ENCODE assay signal across 9 cellular contexts in genomic region chr3:129576514-129577345, GRCh38. TPM values are rescaled to one million over a fixed set of nuclear protein-coding genes. Genes with fewer than 3 reads are reported as not detected.
A peak's percentile ranks its signal among the peaks of the same experiment; 100 is the strongest.
DNase-seq lines count a peak whose midpoint lies in the region; ATAC-seq and TF ChIP-seq lines count a peak whose summit lies in the region.
"Had no signal": no experiment of that assay in that cellular context is flagged by ENCODE, and none has a peak within 500 bp of the region (broad histone marks: within the 10 kb centered on the region; RNA-seq: fewer than 3 reads in every experiment).

No MANE protein-coding gene starts in this region.

- no peaks in the 10 kb centered on the region for H3K79me2 ChIP-seq in mammary epithelial cell (ENCODE audit: insufficient read depth, low read length)

- peak overlapping the region; percentile 26 for H3K4me3 Mint-ChIP-seq in activated CD8-positive, alpha-beta T cell treated with anti-CD3 and anti-CD28 coated beads for 36 hours
- no peak overlapping the region for H3K4me3 Mint-ChIP-seq in glutamatergic neuron (ENCODE audit: unreplicated experiment)

- no peak for TF ChIP-seq POLR2A in breast epithelium (IDR thresholded peaks at IDR 0.05)

- TF ChIP-seq CTCF in breast epithelium (IDR thresholded peaks at IDR 0.05) (no peak), mammary epithelial cell (conservative IDR thresholded peaks at IDR 0.05 in 1 of 2, IDR thresholded peaks at IDR 0.05 in 1 of 2; ENCODE audit: extremely low read depth in 1 of 2, insufficient read depth in 1 of 2, low read depth in 1 of 2, low read length in 2 of 2) (no peak), glutamatergic neuron (IDR thresholded peaks at IDR 0.05; ENCODE audit: partially characterized antibody, unreplicated experiment) (no peak)
- TF ChIP-seq CTCF in activated CD8-positive, alpha-beta T cell treated with anti-CD3 and anti-CD28 coated beads for 36 hours (IDR thresholded peaks at IDR 0.05): no peak

- no peaks in the 10 kb centered on the region for H3K9me3 Mint-ChIP-seq in activated CD8-positive, alpha-beta T cell treated with anti-CD3 and anti-CD28 coated beads for 36 hours
- peaks cover 11% of the 10 kb centered on the region for H3K9me3 Mint-ChIP-seq in glutamatergic neuron (ENCODE audit: unreplicated experiment)

- H3K36me3 ChIP-seq in breast epithelium (no peaks in the 10 kb centered on the region), mammary epithelial cell (ENCODE audit: insufficient read depth, low read length) (no peaks in the 10 kb centered on the region)

- peak overlapping the region; percentile 69 to 86 for H3K27ac ChIP-seq in breast epithelium
- no peak overlapping the region for H3K27ac ChIP-seq in mammary epithelial cell (ENCODE audit: insufficient read depth, low read depth, low read length)

- H3K4me1 ChIP-seq in breast epithelium (peaks cover 0 to 13% of the 10 kb centered on the region in 2 donors), mammary epithelial cell (ENCODE audit: insufficient read depth, low read length) (no peaks in the 10 kb centered on the region)

- peak in 1 of 2 donors; percentile 65 for DNase-seq in breast epithelium (ENCODE audit: low spot score in 2 of 2)
- no peak for DNase-seq in mammary epithelial cell
- DNase-seq in NCI-H1436 treated with DMSO at 0.1 percent for 48 hours (lab: John Stamatoyannopoulos, UW): peak; percentile 11
- peak; percentile 76 for DNase-seq in activated CD8-positive, alpha-beta T cell treated with anti-CD3 and anti-CD28 coated beads for 36 hours
- DNase-seq in glutamatergic neuron: no peak
- DNase-seq in stimulated activated CD8-positive, alpha-beta memory T cell treated with anti-CD3 and anti-CD28 coated beads, Interleukin-4, amount 100 ng/mL, for 24 hours (ENCODE audit: low read depth): peak; percentile 39
- no peak for DNase-seq in hepatic stellate cell (ENCODE audit: low spot score)
- DNase-seq in inferior parietal cortex (ENCODE audit: extremely low spot score): no peak

- H3K4me2 ChIP-seq in mammary epithelial cell (ENCODE audit: insufficient read depth, low read depth, low read length): no peak overlapping the region

- H3K27me3 ChIP-seq in breast epithelium (no peaks in the 10 kb centered on the region), mammary epithelial cell (ENCODE audit: insufficient read depth, low read length) (no peaks in the 10 kb centered on the region)

- intact Hi-C loops in breast epithelium (cut with DNase I; ENCODE audit: low total_unique reads): no loop called here
- intact Hi-C loops in mammary epithelial cell (cut with micrococcal nuclease): no loop called here
- intact Hi-C loops in activated CD8-positive, alpha-beta T cell treated with anti-CD3 and anti-CD28 coated beads for 36 hours (cut with micrococcal nuclease): no loop called here

- no TSS peak for BruUV-seq in mammary epithelial cell (replicated peaks; lab: Mats Ljungman, UMichigan)

- no peaks in the 10 kb centered on the region for H3K36me3 Mint-ChIP-seq in activated CD8-positive, alpha-beta T cell treated with anti-CD3 and anti-CD28 coated beads for 36 hours (ENCODE audit: low read depth)
- H3K36me3 Mint-ChIP-seq in glutamatergic neuron (ENCODE audit: unreplicated experiment): no peaks in the 10 kb centered on the region

- dilution Hi-C loops in mammary epithelial cell (cut with HindIII; ENCODE audit: low sequenced_read_pairs): no loop called here

- CTCF ChIA-PET in mammary epithelial cell (lab: Charles Lee; ENCODE audit: low non-redundant PET): no interaction called here
- CTCF ChIA-PET in activated CD8-positive, alpha-beta T cell treated with anti-CD3 and anti-CD28 coated beads for 36 hours (lab: Charles Lee): interaction anchor here (1.2 to 1.5 kb wide), 3 partner anchors 17 to 87 kb away, joined by 4 to 6 read pairs (median 4); no protein-coding TSS in a partner anchor

- 90% methylated on average over 14 of the region's 18 CpGs for WGBS in mammary epithelial cell (ENCODE audit: low coverage, missing lambda C conversion rate)

- H2AFZ ChIP-seq in mammary epithelial cell (ENCODE audit: low read depth, low read length): no peak overlapping the region

- H3K4me3 ChIP-seq in breast epithelium: no peak overlapping the region
- H3K4me3 ChIP-seq in mammary epithelial cell (replicated peaks in 1 of 3; ENCODE audit: insufficient read depth in 1 of 3, low read depth in 2 of 3, low read length in 3 of 3): no peak overlapping the region

- peak overlapping the region; percentile 79 for H3K27ac Mint-ChIP-seq in activated CD8-positive, alpha-beta T cell treated with anti-CD3 and anti-CD28 coated beads for 36 hours
- peak overlapping the region; percentile 62 for H3K27ac Mint-ChIP-seq in glutamatergic neuron (ENCODE audit: unreplicated experiment)

- no peaks in the 10 kb centered on the region for H4K20me1 ChIP-seq in mammary epithelial cell (ENCODE audit: insufficient read depth, low read length)

- peaks cover 33% of the 10 kb centered on the region for H3K4me1 Mint-ChIP-seq in activated CD8-positive, alpha-beta T cell treated with anti-CD3 and anti-CD28 coated beads for 36 hours (ENCODE audit: low read depth)
- H3K4me1 Mint-ChIP-seq in glutamatergic neuron (ENCODE audit: low read depth, unreplicated experiment): peaks cover 22% of the 10 kb centered on the region

- H3K27me3 Mint-ChIP-seq in activated CD8-positive, alpha-beta T cell treated with anti-CD3 and anti-CD28 coated beads for 36 hours: no peaks in the 10 kb centered on the region
- H3K27me3 Mint-ChIP-seq in glutamatergic neuron (ENCODE audit: unreplicated experiment): peaks cover 18% of the 10 kb centered on the region

- POLR2A ChIA-PET in activated CD8-positive, alpha-beta T cell treated with anti-CD3 and anti-CD28 coated beads for 36 hours (lab: Charles Lee): interaction anchor here (0.6 to 1.6 kb wide), 6 partner anchors 11 to 261 kb away, joined by 3 to 12 read pairs (median 4); a partner anchor contains a TSS

- peak; percentile 82 for ATAC-seq in activated CD8-positive, alpha-beta T cell treated with anti-CD3 and anti-CD28 coated beads for 36 hours

- in situ Hi-C loops in mammary epithelial cell (cut with MboI; ENCODE audit: low sequenced_read_pairs in 2 of 2): no loop called here

- H3K9me3 ChIP-seq in breast epithelium: no peaks in the 10 kb centered on the region
- no peaks in the 10 kb centered on the region for H3K9me3 ChIP-seq in mammary epithelial cell (replicated peaks; ENCODE audit: insufficient read depth, low read length)

- no peak overlapping the region for H3K9ac ChIP-seq in mammary epithelial cell (ENCODE audit: insufficient read depth, low read length)

RNA-seq across cellular contexts. Expression of gene PLXND1, which starts 29.7 kb away (rescaled TPM):
- total RNA-seq in breast epithelium: 100 to 1,000 TPM in 2 of 3 donors, 10 to 100 TPM in 1; 53.6 to 187 (median 118) TPM
- total RNA-seq in mammary epithelial cell: 1 to 10 TPM; 2.3 to 2.7 TPM
- 0.63 TPM for polyA plus RNA-seq in mammary epithelial cell
- 0.83 TPM for polyA minus RNA-seq in mammary epithelial cell
- 10 to 100 TPM; 10.7 to 12.5 TPM for total RNA-seq in activated CD8-positive, alpha-beta T cell treated with anti-CD3 and anti-CD28 coated beads for 36 hours
- 72.2 TPM for total RNA-seq in glutamatergic neuron (ENCODE audit: unreplicated experiment)

RNA-seq across cellular contexts. Expression of gene H1-8, which starts 33.8 kb away (rescaled TPM):
- not detected for total RNA-seq in breast epithelium
- not detected for total RNA-seq in mammary epithelial cell
- polyA plus RNA-seq in mammary epithelial cell: not detected
- polyA minus RNA-seq in mammary epithelial cell: not detected
- total RNA-seq in activated CD8-positive, alpha-beta T cell treated with anti-CD3 and anti-CD28 coated beads for 36 hours: not detected
- total RNA-seq in glutamatergic neuron (ENCODE audit: unreplicated experiment): not detected
- total RNA-seq: renal cortical epithelial cell had no signal

RNA-seq across cellular contexts. Expression of gene RHO, which starts 48.3 kb away (rescaled TPM):
- total RNA-seq in breast epithelium (under 1 TPM in 1 of 3 donors, not detected in 2; 0.15 TPM), mammary epithelial cell (not detected), glutamatergic neuron (ENCODE audit: unreplicated experiment) (not detected)
- polyA plus RNA-seq in mammary epithelial cell: not detected
- not detected for polyA minus RNA-seq in mammary epithelial cell
- total RNA-seq in activated CD8-positive, alpha-beta T cell treated with anti-CD3 and anti-CD28 coated beads for 36 hours: not detected
- total RNA-seq: renal cortical epithelial cell had no signal

Comparison
In these comparisons a context has a peak if more than half of its experiments do, and no peak if none do; other contexts are left out.
1. DNase-seq: peak in NCI-H1436 treated with DMSO at 0.1 percent for 48 hours (single experiment), activated CD8-positive, alpha-beta T cell treated with anti-CD3 and anti-CD28 coated beads for 36 hours (single experiment) and stimulated activated CD8-positive, alpha-beta memory T cell treated with anti-CD3 and anti-CD28 coated beads, Interleukin-4, amount 100 ng/mL, for 24 hours (single experiment); none in mammary epithelial cell (single experiment), glutamatergic neuron (single experiment), hepatic stellate cell (single experiment) and inferior parietal cortex (single experiment).